9 cellular contexts compared by ENCODE assay signal in genomic region chr19:29176981-29177754, GRCh38.
"Had no signal": no experiment of that assay in that cellular context is flagged by ENCODE, and none has a peak within 500 bp of the region (broad histone marks: within the 10 kb centered on the region; RNA-seq: fewer than 3 reads in every experiment).

No MANE protein-coding gene starts in this region.

- DNase-seq: GM23248, GOT3, H7, IMR-90, KBM-7 had no signal

- H3K9ac ChIP-seq: GM23248, KMS-11 had no signal

- H3K36me3 ChIP-seq: HAP-1 had no signal

- H3K4me2 ChIP-seq: KMS-11 had no signal

- H3K4me1 ChIP-seq: HAP-1 had no signal

- H2AFZ ChIP-seq: GM23248 had no signal

- H3K27ac ChIP-seq: GM23248, HL-60, KMS-11 had no signal

- H3K9me3 ChIP-seq: HAP-1 had no signal

- H3K4me3 ChIP-seq: GM23248, HAP-1 had no signal

- ATAC-seq: HCT116 had no signal
